In the genomic region with DNA sequence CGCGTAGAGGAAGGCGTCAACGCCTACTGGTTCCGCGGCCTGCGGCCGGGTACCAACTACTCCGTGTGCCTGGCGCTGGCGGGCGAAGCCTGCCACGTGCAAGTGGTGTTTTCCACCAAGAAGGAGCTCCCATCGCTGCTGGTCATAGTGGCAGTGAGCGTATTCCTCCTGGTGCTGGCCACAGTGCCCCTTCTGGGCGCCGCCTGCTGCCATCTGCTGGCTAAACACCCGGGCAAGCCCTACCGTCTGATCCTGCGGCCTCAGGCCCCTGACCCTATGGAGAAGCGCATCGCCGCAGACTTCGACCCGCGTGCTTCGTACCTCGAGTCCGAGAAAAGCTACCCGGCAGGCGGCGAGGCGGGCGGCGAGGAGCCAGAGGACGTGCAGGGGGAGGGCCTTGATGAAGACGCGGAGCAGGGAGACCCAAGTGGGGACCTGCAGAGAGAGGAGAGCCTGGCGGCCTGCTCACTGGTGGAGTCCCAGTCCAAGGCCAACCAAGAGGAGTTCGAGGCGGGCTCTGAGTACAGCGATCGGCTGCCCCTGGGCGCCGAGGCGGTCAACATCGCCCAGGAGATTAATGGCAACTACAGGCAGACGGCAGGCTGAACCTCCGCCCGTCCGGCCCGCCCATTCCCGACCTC, we compare ENCODE assay signal across 9 cellular contexts. TPM values are rescaled to one million over a fixed set of nuclear protein-coding genes. Genes with fewer than 3 reads are reported as not detected.
DNase-seq lines count a peak whose midpoint lies in the region; ATAC-seq and TF ChIP-seq lines count a peak whose summit lies in the region.
"Had no signal": no experiment of that assay in that cellular context is flagged by ENCODE, and none has a peak within 500 bp of the region (broad histone marks: within the 10 kb centered on the region; RNA-seq: fewer than 3 reads in every experiment).

No MANE protein-coding gene starts in this region.

- no peaks in the 10 kb centered on the region for H3K36me3 Mint-ChIP-seq in activated B cell treated with CpG ODN at 0.5 μM for 24 hours (ENCODE audit: low read depth)

- CTCF ChIA-PET in activated B cell treated with CpG ODN at 0.5 μM for 24 hours (lab: Charles Lee), result interaction anchor here (1.0 to 1.4 kb wide), 3 partner anchors 11 to 162 kb away, joined by 3 to 5 read pairs (median 3); no protein-coding TSS in a partner anchor

- H3K9me3 ChIP-seq in right atrium auricular region (no peaks in the 10 kb centered on the region), smooth muscle cell (replicated peaks; ENCODE audit: low read depth) (no peaks in the 10 kb centered on the region)

- H3K9me3 Mint-ChIP-seq in activated B cell treated with CpG ODN at 0.5 μM for 24 hours, result no peaks in the 10 kb centered on the region

- ATAC-seq in activated B cell treated with CpG ODN at 0.5 μM for 24 hours (ENCODE audit: low read depth) (no peak), HG02798 (IDR thresholded peaks at IDR 0.05; ENCODE audit: poor library complexity, unreplicated experiment) (no peak), HG02840 (IDR thresholded peaks at IDR 0.05; ENCODE audit: low FRiP score, unreplicated experiment) (no peak)

- no peak overlapping the region for H3K27ac ChIP-seq in right atrium auricular region
- H3K27ac ChIP-seq in smooth muscle cell (ENCODE audit: low read depth), result no peak overlapping the region

- H3K4me3 ChIP-seq in right atrium auricular region, result no peak overlapping the region
- H3K4me3 ChIP-seq in smooth muscle cell, result no peak overlapping the region

- H3K79me2 ChIP-seq in smooth muscle cell (ENCODE audit: low read depth), result no peaks in the 10 kb centered on the region

- TF ChIP-seq CTCF in GM12873 (IDR thresholded peaks at IDR 0.05; ENCODE audit: insufficient read depth, low read depth, low read length, missing control alignments) (peak; percentile 51), activated B cell treated with CpG ODN at 0.5 μM for 24 hours (IDR thresholded peaks at IDR 0.05) (no peak), right atrium auricular region (IDR thresholded peaks at IDR 0.05) (peak; percentile 46 to 64), smooth muscle cell (IDR thresholded peaks at IDR 0.05; ENCODE audit: borderline replicate concordance, insufficient read depth, poor library complexity, severe bottlenecking) (peak; percentile 39)

- DNase-seq in activated B cell treated with CpG ODN at 0.5 μM for 24 hours, result peak; percentile 41
- no peak for DNase-seq in right atrium auricular region (ENCODE audit: low spot score)
- DNase-seq in smooth muscle cell (lab: John Stamatoyannopoulos, UW; ENCODE audit: unreplicated experiment), result no peak
- DNase-seq in NCI-H1694 (lab: John Stamatoyannopoulos, UW), result no peak
- DNase-seq: NCI-H1105 had no signal

- H3K4me3 Mint-ChIP-seq in activated B cell treated with CpG ODN at 0.5 μM for 24 hours, result peak overlapping the region; percentile 64

- no peaks in the 10 kb centered on the region for H4K20me1 ChIP-seq in smooth muscle cell (ENCODE audit: low read depth)

- H3K36me3 ChIP-seq in right atrium auricular region, result no peaks in the 10 kb centered on the region
- no peaks in the 10 kb centered on the region for H3K36me3 ChIP-seq in smooth muscle cell (ENCODE audit: low read depth)

- no peak overlapping the region for H3K9ac ChIP-seq in smooth muscle cell (ENCODE audit: low read depth)

- H3K4me2 ChIP-seq in smooth muscle cell, result no peak overlapping the region

- H2AFZ ChIP-seq in smooth muscle cell (ENCODE audit: low read depth), result no peak overlapping the region

- H3K27ac Mint-ChIP-seq in activated B cell treated with CpG ODN at 0.5 μM for 24 hours, result peak overlapping the region; percentile 50

- H3K4me1 Mint-ChIP-seq in activated B cell treated with CpG ODN at 0.5 μM for 24 hours, result peaks cover 49% of the 10 kb centered on the region

- 17% methylated on average over 46 of the region's 53 CpGs for WGBS in smooth muscle cell (ENCODE audit: low lambda C conversion rate)

- H3K27me3 Mint-ChIP-seq in activated B cell treated with CpG ODN at 0.5 μM for 24 hours, result peaks cover 75% of the 10 kb centered on the region

- intact Hi-C loops in activated B cell treated with CpG ODN at 0.5 μM for 24 hours (cut with micrococcal nuclease), result loop anchor here (2.0 kb wide), 1 partner anchor 162 kb away; no protein-coding TSS in a partner anchor

- H3K4me1 ChIP-seq in right atrium auricular region, result peaks cover 0 to 67% of the 10 kb centered on the region in 2 donors
- peaks cover 42% of the 10 kb centered on the region for H3K4me1 ChIP-seq in smooth muscle cell (ENCODE audit: low read depth)

- POLR2A ChIA-PET in activated B cell treated with CpG ODN at 0.5 μM for 24 hours (lab: Charles Lee), result no interaction called here

- H3K27me3 ChIP-seq in right atrium auricular region, result peaks cover 3 to 15% of the 10 kb centered on the region in 2 donors
- H3K27me3 ChIP-seq in smooth muscle cell (ENCODE audit: low read depth), result peaks cover 55% of the 10 kb centered on the region

- H3F3A ChIP-seq in smooth muscle cell (ENCODE audit: low read depth), result peaks cover 13% of the 10 kb centered on the region

RNA-seq across cellular contexts. Expression of gene ISLR2, which starts 4.1 kb away (rescaled TPM):
- total RNA-seq in activated B cell treated with CpG ODN at 0.5 μM for 24 hours, result not detected in 2 replicates
- total RNA-seq in right atrium auricular region, result 1 to 10 TPM in 1 of 2 donors, under 1 TPM in 1; 0.31 to 2.6 TPM
- total RNA-seq in smooth muscle cell, result 3.8 and 5.2 TPM in 2 replicates
- 2.0 and 3.0 TPM in 2 replicates for polyA plus RNA-seq in smooth muscle cell

RNA-seq across cellular contexts. Expression of gene ISLR, which starts 39.0 kb away (rescaled TPM):
- total RNA-seq in activated B cell treated with CpG ODN at 0.5 μM for 24 hours (not detected in 2 replicates), right atrium auricular region (10 to 100 TPM; 51.9 to 59.9 TPM), smooth muscle cell (67.3 and 119 TPM in 2 replicates)
- 93.3 and 130 TPM in 2 replicates for polyA plus RNA-seq in smooth muscle cell

RNA-seq across cellular contexts. Expression of gene GOLGA6A, which starts 52.2 kb away (rescaled TPM):
- total RNA-seq in activated B cell treated with CpG ODN at 0.5 μM for 24 hours (not detected in 2 replicates), right atrium auricular region (not detected), smooth muscle cell (0.09 and 0.13 TPM in 2 replicates)
- 0.14 TPM in 1 of 2 replicates, not detected in the other for polyA plus RNA-seq in smooth muscle cell
- total RNA-seq: glomerular endothelial cell had no signal

Comparison
In these comparisons a context has a peak if more than half of its experiments do, and no peak if none do; other contexts are left out.
1. RNA of gene ISLR, which starts 39.0 kb away (total RNA-seq): 67.3 to 119 TPM in smooth muscle cell and 51.9 to 59.9 TPM in right atrium auricular region; not detected in activated B cell treated with CpG ODN at 0.5 μM for 24 hours; every median in the first group is over 10 times any median in the second.